Comparison of ENCODE assay signal across 24 cellular contexts in the genomic region with DNA sequence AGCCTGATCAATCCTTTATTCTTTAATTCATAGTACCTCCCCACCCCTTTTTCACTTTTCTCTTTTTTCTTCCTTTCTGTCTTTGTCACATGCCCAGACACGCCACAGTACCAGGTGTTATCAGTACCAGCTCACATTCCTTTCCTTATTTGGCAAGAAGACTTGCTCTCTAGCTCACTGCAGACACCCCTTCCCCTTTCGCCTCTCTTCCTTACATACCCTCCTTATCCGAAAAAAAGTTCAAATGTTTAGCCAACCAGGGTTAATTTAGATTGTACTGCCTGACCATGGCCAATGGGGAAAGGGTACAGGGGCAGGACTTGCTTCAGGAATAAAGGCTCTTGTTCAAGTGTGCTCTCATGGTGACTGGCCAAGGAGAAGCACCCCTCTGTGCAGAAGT. TPM values are rescaled to one million over a fixed set of nuclear protein-coding genes. Genes with fewer than 3 reads are reported as not detected.
DNase-seq lines count a peak whose midpoint lies in the region; ATAC-seq, FAIRE-seq and TF ChIP-seq lines count a peak whose summit lies in the region.
"Had no signal": no experiment of that assay in that cellular context is flagged by ENCODE, and none has a peak within 500 bp of the region (broad histone marks: within the 10 kb centered on the region; RNA-seq: fewer than 3 reads in every experiment).

No MANE protein-coding gene starts in this region.

- H3K36me3 Mint-ChIP-seq in activated CD8-positive, alpha-beta T cell treated with anti-CD3 and anti-CD28 coated beads, Interleukin-2, amount 10 ng/mL, durations not matched to agents 7 days and 5 days (ENCODE audit: low read depth): peaks cover 2% of the 10 kb centered on the region
- H3K36me3 Mint-ChIP-seq: CD4-positive, alpha-beta memory T cell; memory B cell had no signal

- H2AFZ ChIP-seq in keratinocyte (ENCODE audit: control insufficient read depth, low read length) (no peak overlapping the region), OCI-LY7 (ENCODE audit: low read length) (no peak overlapping the region)

- DNase-seq in OCI-M1 (lab: John Stamatoyannopoulos, UW) (peak; percentile 73), bronchial epithelial cell (ENCODE audit: low read depth) (peak; percentile 76), keratinocyte (ENCODE audit: low read depth, low spot score) (no peak), GM19240 (ENCODE audit: insufficient read length, low spot score) (no peak), OCI-LY7 (ENCODE audit: low spot score) (no peak), cerebellum (ENCODE audit: low spot score) (no peak)
- DNase-seq in activated CD8-positive, alpha-beta T cell treated with anti-CD3 and anti-CD28 coated beads, Interleukin-2, amount 10 ng/mL, durations not matched to agents 7 days and 5 days: no peak
- DNase-seq: activated CD4-positive, alpha-beta T cell treated with anti-CD3 and anti-CD28 coated beads, Interleukin-2, amount 10 ng/mL, durations not matched to agents 7 days and 5 days; anterior cingulate cortex; CD4-positive, alpha-beta memory T cell; cerebellar nuclear complex; effector CD8-positive, alpha-beta T cell; heart right ventricle; naive thymus-derived CD8-positive, alpha-beta T cell; NCI-H1092 treated with DMSO at 0.1 percent for 48 hours; stimulated activated naive CD4-positive, alpha-beta T cell; tibial artery had no signal

- H3K4me2 ChIP-seq in keratinocyte (ENCODE audit: control insufficient read depth, extremely low read depth, insufficient read depth, low read depth, low read length): peak overlapping the region; percentile 86
- no peak overlapping the region for H3K4me2 ChIP-seq in OCI-LY7 (ENCODE audit: low read length)
- H3K4me2 ChIP-seq: KMS-11 had no signal

- CTCF ChIA-PET in HEK293 (lab: Yijun Ruan, JAX) (interaction anchor here (0.5 to 2.6 kb wide), 4 partner anchors 9 to 288 kb away, joined by 3 to 12 read pairs (median 7); a partner anchor contains a TSS), OCI-LY7 (lab: Charles Lee; ENCODE audit: unreplicated experiment) (no interaction called here)
- CTCF ChIA-PET in activated CD8-positive, alpha-beta T cell treated with anti-CD3 and anti-CD28 coated beads, Interleukin-2, amount 10 ng/mL, durations not matched to agents 7 days and 5 days (lab: Charles Lee): interaction anchor here (1.0 kb wide), 1 partner anchor 277 kb away, joined by 3 read pairs; no protein-coding TSS in a partner anchor

- no peak overlapping the region for H3K4me3 Mint-ChIP-seq in activated CD8-positive, alpha-beta T cell treated with anti-CD3 and anti-CD28 coated beads, Interleukin-2, amount 10 ng/mL, durations not matched to agents 7 days and 5 days
- H3K4me3 Mint-ChIP-seq: activated CD4-positive, alpha-beta T cell treated with anti-CD3 and anti-CD28 coated beads, Interleukin-2, amount 10 ng/mL, durations not matched to agents 7 days and 5 days; activated naive CD4-positive, alpha-beta T cell treated with anti-CD3 and anti-CD28 coated beads for 36 hours; CD4-positive, alpha-beta memory T cell; memory B cell; naive thymus-derived CD8-positive, alpha-beta T cell had no signal

- no peak for TF ChIP-seq CTCF in HEK293 (tag by site-specific recombination; IDR thresholded peaks at IDR 0.05)
- no peak for TF ChIP-seq CTCF in bronchial epithelial cell (IDR thresholded peaks at IDR 0.05; ENCODE audit: insufficient read depth, low read length, severe bottlenecking)
- no peak for TF ChIP-seq CTCF in keratinocyte (optimal IDR thresholded peaks at IDR 0.05 in 1 of 3, IDR thresholded peaks at IDR 0.05 in 1 of 3, conservative IDR thresholded peaks at IDR 0.05 in 1 of 3; ENCODE audit: extremely low read depth in 1 of 3, insufficient read depth in 2 of 3, low read length in 3 of 3)
- TF ChIP-seq CTCF in OCI-LY7 (conservative IDR thresholded peaks at IDR 0.05; ENCODE audit: low read length): no peak

- peak overlapping the region; percentile 78 for H3K9ac ChIP-seq in keratinocyte (ENCODE audit: control insufficient read depth, extremely low read depth, insufficient read depth, low read length)
- H3K9ac ChIP-seq: KMS-11 had no signal

- no peak overlapping the region for H3K27ac ChIP-seq in HEK293 (ENCODE audit: extremely low read depth, low read depth, low read length)
- peak overlapping the region; percentile 99 for H3K27ac ChIP-seq in keratinocyte (ENCODE audit: control insufficient read depth, insufficient read depth, low read length)
- H3K27ac ChIP-seq in OCI-LY7 (ENCODE audit: low read depth, low read length, poor library complexity, severe bottlenecking): no peak overlapping the region
- H3K27ac ChIP-seq: heart right ventricle, KMS-11, tibial artery had no signal

- dilution Hi-C loops in keratinocyte (cut with MboI; ENCODE audit: extremely low pct_ligation_motif_present, low sequenced_read_pairs): no loop called here

- intact Hi-C loops in OCI-LY7 (cut with micrococcal nuclease; ENCODE audit: unreplicated experiment): no loop called here

- H3K36me3 ChIP-seq in HEK293 (ENCODE audit: control insufficient read depth in 2 of 2, insufficient read depth in 1 of 2, low read length in 2 of 2): no peaks in the 10 kb centered on the region
- no peaks in the 10 kb centered on the region for H3K36me3 ChIP-seq in bronchial epithelial cell (ENCODE audit: control insufficient read depth, insufficient read depth, low read length)
- H3K36me3 ChIP-seq in keratinocyte (ENCODE audit: control insufficient read depth in 2 of 2, extremely low read depth in 1 of 2, insufficient read depth in 2 of 2, low read length in 2 of 2): no peaks in the 10 kb centered on the region
- H3K36me3 ChIP-seq in OCI-LY7 (ENCODE audit: insufficient read depth, low read length): no peaks in the 10 kb centered on the region
- H3K36me3 ChIP-seq: heart right ventricle, tibial artery had no signal

- H3K27me3 ChIP-seq in bronchial epithelial cell (ENCODE audit: control insufficient read depth, insufficient read depth, low read length) (no peaks in the 10 kb centered on the region), keratinocyte (ENCODE audit: control insufficient read depth, extremely low read depth, insufficient read depth, low read length) (no peaks in the 10 kb centered on the region)

- H3K9me1 ChIP-seq in keratinocyte (ENCODE audit: control insufficient read depth, extremely low read depth, insufficient read depth, low read length): no peaks in the 10 kb centered on the region

- POLR2A ChIA-PET in HEK293 (lab: Yijun Ruan, JAX) (interaction anchor here (0.8 kb wide), 1 partner anchor 276 kb away, joined by 3 read pairs; no protein-coding TSS in a partner anchor), OCI-LY7 (lab: Charles Lee) (no interaction called here)
- POLR2A ChIA-PET in activated CD8-positive, alpha-beta T cell treated with anti-CD3 and anti-CD28 coated beads, Interleukin-2, amount 10 ng/mL, durations not matched to agents 7 days and 5 days (lab: Charles Lee): no interaction called here

- H3K79me2 ChIP-seq in keratinocyte (ENCODE audit: control insufficient read depth, insufficient read depth, low read length) (no peaks in the 10 kb centered on the region), OCI-LY7 (ENCODE audit: insufficient read depth, low read depth, low read length) (no peaks in the 10 kb centered on the region)

- peaks cover 54% of the 10 kb centered on the region for H3K27me3 Mint-ChIP-seq in activated CD8-positive, alpha-beta T cell treated with anti-CD3 and anti-CD28 coated beads, Interleukin-2, amount 10 ng/mL, durations not matched to agents 7 days and 5 days (ENCODE audit: low read depth)

- H3K4me3 ChIP-seq in HEK293 (ENCODE audit: low read depth, low read length) (no peak overlapping the region), bronchial epithelial cell (ENCODE audit: low read depth, low read length) (no peak overlapping the region), keratinocyte (ENCODE audit: control insufficient read depth in 2 of 3, extremely low read depth in 1 of 3, insufficient read depth in 2 of 3, low read depth in 1 of 3, low read length in 3 of 3) (peak overlapping the region in 2 of 3 experiments; percentile 31 to 49), OCI-LY7 (ENCODE audit: low read depth, low read length, poor library complexity, severe bottlenecking) (no peak overlapping the region)
- H3K4me3 ChIP-seq: heart right ventricle, tibial artery had no signal

- BruUV-seq in OCI-LY7 (replicated peaks; lab: Mats Ljungman, UMichigan): no TSS peak

- FAIRE-seq in bronchial epithelial cell (lab: Jason Lieb, UNC) (no peak), keratinocyte (lab: Jason Lieb, UNC) (no peak)
- FAIRE-seq: islet of Langerhans had no signal

- no peak overlapping the region for H3K27ac Mint-ChIP-seq in activated CD8-positive, alpha-beta T cell treated with anti-CD3 and anti-CD28 coated beads, Interleukin-2, amount 10 ng/mL, durations not matched to agents 7 days and 5 days
- H3K27ac Mint-ChIP-seq: activated CD4-positive, alpha-beta T cell treated with anti-CD3 and anti-CD28 coated beads, Interleukin-2, amount 10 ng/mL, durations not matched to agents 7 days and 5 days; activated naive CD4-positive, alpha-beta T cell treated with anti-CD3 and anti-CD28 coated beads for 36 hours; CD4-positive, alpha-beta memory T cell; memory B cell; naive thymus-derived CD8-positive, alpha-beta T cell had no signal

- H3K4me1 ChIP-seq in HEK293 (ENCODE audit: control insufficient read depth, insufficient read depth, low read length): no peaks in the 10 kb centered on the region
- peaks cover 48% of the 10 kb centered on the region for H3K4me1 ChIP-seq in keratinocyte (ENCODE audit: control insufficient read depth, extremely low read depth, insufficient read depth, low read length)
- no peaks in the 10 kb centered on the region for H3K4me1 ChIP-seq in OCI-LY7 (ENCODE audit: insufficient read depth, low read length, poor library complexity, severe bottlenecking)

- no peaks in the 10 kb centered on the region for H3K9me2 ChIP-seq in OCI-LY7 (ENCODE audit: insufficient read depth, low read length)

- H3K9me3 ChIP-seq in HEK293 (ENCODE audit: control insufficient read depth, insufficient read depth, low read depth, low read length) (no peaks in the 10 kb centered on the region; the same call in 1 of the 2 replicates), keratinocyte (ENCODE audit: control insufficient read depth, low read depth, low read length) (peaks cover 2% of the 10 kb centered on the region), OCI-LY7 (ENCODE audit: low read length) (no peaks in the 10 kb centered on the region)

- H4K20me1 ChIP-seq in keratinocyte (ENCODE audit: control insufficient read depth, extremely low read depth, insufficient read depth, low read length): no peaks in the 10 kb centered on the region
- no peaks in the 10 kb centered on the region for H4K20me1 ChIP-seq in OCI-LY7 (ENCODE audit: insufficient read depth, low read length)

- ATAC-seq in activated CD8-positive, alpha-beta T cell treated with anti-CD3 and anti-CD28 coated beads, Interleukin-2, amount 10 ng/mL, durations not matched to agents 7 days and 5 days: no peak
- ATAC-seq: heart right ventricle; naive thymus-derived CD8-positive, alpha-beta T cell; sciatic nerve had no signal

- H3K4me1 Mint-ChIP-seq in activated CD8-positive, alpha-beta T cell treated with anti-CD3 and anti-CD28 coated beads, Interleukin-2, amount 10 ng/mL, durations not matched to agents 7 days and 5 days (ENCODE audit: low read depth): peaks cover 3% of the 10 kb centered on the region

- no peaks in the 10 kb centered on the region for H3K9me3 Mint-ChIP-seq in activated CD8-positive, alpha-beta T cell treated with anti-CD3 and anti-CD28 coated beads, Interleukin-2, amount 10 ng/mL, durations not matched to agents 7 days and 5 days (ENCODE audit: insufficient read depth)
- H3K9me3 Mint-ChIP-seq: activated CD4-positive, alpha-beta T cell treated with anti-CD3 and anti-CD28 coated beads, Interleukin-2, amount 10 ng/mL, durations not matched to agents 7 days and 5 days; activated naive CD4-positive, alpha-beta T cell treated with anti-CD3 and anti-CD28 coated beads for 36 hours had no signal

RNA-seq across cellular contexts. Expression of a gene that starts 9.3 kb away (rescaled TPM):
- total RNA-seq in bronchial epithelial cell: under 0.01 and 0.26 TPM in 2 replicates
- 1.1 to 2.1 TPM (median 1.6 TPM) in 3 replicates for polyA plus RNA-seq in keratinocyte
- 0.51 TPM for polyA plus RNA-seq in keratinocyte (2011; ENCODE audit: low read depth)
- 0.79 and 1.2 TPM in 2 replicates for polyA plus RNA-seq in keratinocyte (2011; cell fraction: cytosol; rRNA removed)
- polyA plus RNA-seq in keratinocyte (2011; cell fraction: nucleus; rRNA removed): 2.2 and 3.4 TPM in 2 replicates
- 0.77 and 1.7 TPM in 2 replicates for polyA plus RNA-seq in keratinocyte (2012; ENCODE audit: low replicate concordance)
- 0.66 to 3.1 TPM (median 1.3 TPM) in 3 replicates for polyA minus RNA-seq in keratinocyte
- not detected for polyA minus RNA-seq in keratinocyte (2011; cell fraction: cytosol; rRNA and poly(A)+ RNA removed)
- 1.3 and 1.8 TPM in 2 replicates for polyA minus RNA-seq in keratinocyte (2011; cell fraction: nucleus; rRNA and poly(A)+ RNA removed)
- not detected in 2 replicates for total RNA-seq in OCI-LY7 (2014; rRNA removed; shearing (Covaris generic))
- not detected in 2 replicates for total RNA-seq in OCI-LY7 (2022)
- total RNA-seq in activated CD8-positive, alpha-beta T cell treated with anti-CD3 and anti-CD28 coated beads, Interleukin-2, amount 10 ng/mL, durations not matched to agents 7 days and 5 days: not detected
- 1.00 TPM for total RNA-seq in cerebellum
- total RNA-seq: activated CD4-positive, alpha-beta T cell treated with anti-CD3 and anti-CD28 coated beads, Interleukin-2, amount 10 ng/mL, durations not matched to agents 7 days and 5 days; activated naive CD4-positive, alpha-beta T cell treated with anti-CD3 and anti-CD28 coated beads for 36 hours; CD4-positive, alpha-beta memory T cell; naive thymus-derived CD8-positive, alpha-beta T cell; osteocyte had no signal
- polyA plus RNA-seq: CD4-positive, alpha-beta memory T cell; naive thymus-derived CD8-positive, alpha-beta T cell had no signal

RNA-seq across cellular contexts. Expression of a gene that starts 33.8 kb away (rescaled TPM):
- total RNA-seq in bronchial epithelial cell (18.7 and 19.7 TPM in 2 replicates), OCI-LY7 (2022) (77.1 and 80.0 TPM in 2 replicates), cerebellum (30.4 TPM)
- 23.9 to 45.4 TPM (median 38.8 TPM) in 3 replicates for polyA plus RNA-seq in keratinocyte
- polyA plus RNA-seq in keratinocyte (2011; ENCODE audit: low read depth): 197 TPM
- 39.1 and 51.0 TPM in 2 replicates for polyA plus RNA-seq in keratinocyte (2011; cell fraction: cytosol; rRNA removed)
- 58.2 and 59.0 TPM in 2 replicates for polyA plus RNA-seq in keratinocyte (2011; cell fraction: nucleus; rRNA removed)
- polyA plus RNA-seq in keratinocyte (2012; ENCODE audit: low replicate concordance): 99.1 and 116 TPM in 2 replicates
- 19.8 to 28.9 TPM (median 20.8 TPM) in 3 replicates for polyA minus RNA-seq in keratinocyte
- 11.1 TPM for polyA minus RNA-seq in keratinocyte (2011; cell fraction: cytosol; rRNA and poly(A)+ RNA removed)
- polyA minus RNA-seq in keratinocyte (2011; cell fraction: nucleus; rRNA and poly(A)+ RNA removed): 19.9 and 28.5 TPM in 2 replicates
- 40.2 and 49.6 TPM in 2 replicates for total RNA-seq in OCI-LY7 (2014; rRNA removed; shearing (Covaris generic))
- total RNA-seq in activated CD8-positive, alpha-beta T cell treated with anti-CD3 and anti-CD28 coated beads, Interleukin-2, amount 10 ng/mL, durations not matched to agents 7 days and 5 days: 10 to 100 TPM; 60.5 to 67.8 TPM

RNA-seq across cellular contexts. Expression of a gene that starts 57.0 kb away (rescaled TPM):
- total RNA-seq in bronchial epithelial cell (not detected in 2 replicates), OCI-LY7 (2022) (not detected in 2 replicates), cerebellum (not detected)
- not detected in 3 replicates for polyA plus RNA-seq in keratinocyte
- polyA plus RNA-seq in keratinocyte (2011; ENCODE audit: low read depth): not detected
- not detected in 2 replicates for polyA plus RNA-seq in keratinocyte (2011; cell fraction: cytosol; rRNA removed)
- polyA plus RNA-seq in keratinocyte (2011; cell fraction: nucleus; rRNA removed): not detected in 2 replicates
- not detected in 2 replicates for polyA plus RNA-seq in keratinocyte (2012; ENCODE audit: low replicate concordance)
- not detected in 3 replicates for polyA minus RNA-seq in keratinocyte
- not detected for polyA minus RNA-seq in keratinocyte (2011; cell fraction: cytosol; rRNA and poly(A)+ RNA removed)
- not detected in 2 replicates for polyA minus RNA-seq in keratinocyte (2011; cell fraction: nucleus; rRNA and poly(A)+ RNA removed)
- total RNA-seq in OCI-LY7 (2014; rRNA removed; shearing (Covaris generic)): not detected in 2 replicates
- total RNA-seq in activated CD8-positive, alpha-beta T cell treated with anti-CD3 and anti-CD28 coated beads, Interleukin-2, amount 10 ng/mL, durations not matched to agents 7 days and 5 days: under 1 TPM in 1 of 2 experiments, not detected in 1; 0.23 TPM
- total RNA-seq: activated naive CD4-positive, alpha-beta T cell treated with anti-CD3 and anti-CD28 coated beads for 36 hours; osteocyte; sciatic nerve had no signal

Comparison
In these comparisons a context has a peak if more than half of its experiments do, and no peak if none do; other contexts are left out.
1. H3K4me3 ChIP-seq: peak in keratinocyte (2 of 3); none in HEK293 (single experiment), bronchial epithelial cell (single experiment) and OCI-LY7 (single experiment).
2. DNase-seq: peak in OCI-M1 (single experiment) and bronchial epithelial cell (single experiment); none in keratinocyte (single experiment), GM19240 (single experiment), OCI-LY7 (single experiment), activated CD8-positive, alpha-beta T cell treated with anti-CD3 and anti-CD28 coated beads, Interleukin-2, amount 10 ng/mL, durations not matched to agents 7 days and 5 days (single experiment) and cerebellum (single experiment).